8 cellular contexts compared by ENCODE assay signal in the genomic region with DNA sequence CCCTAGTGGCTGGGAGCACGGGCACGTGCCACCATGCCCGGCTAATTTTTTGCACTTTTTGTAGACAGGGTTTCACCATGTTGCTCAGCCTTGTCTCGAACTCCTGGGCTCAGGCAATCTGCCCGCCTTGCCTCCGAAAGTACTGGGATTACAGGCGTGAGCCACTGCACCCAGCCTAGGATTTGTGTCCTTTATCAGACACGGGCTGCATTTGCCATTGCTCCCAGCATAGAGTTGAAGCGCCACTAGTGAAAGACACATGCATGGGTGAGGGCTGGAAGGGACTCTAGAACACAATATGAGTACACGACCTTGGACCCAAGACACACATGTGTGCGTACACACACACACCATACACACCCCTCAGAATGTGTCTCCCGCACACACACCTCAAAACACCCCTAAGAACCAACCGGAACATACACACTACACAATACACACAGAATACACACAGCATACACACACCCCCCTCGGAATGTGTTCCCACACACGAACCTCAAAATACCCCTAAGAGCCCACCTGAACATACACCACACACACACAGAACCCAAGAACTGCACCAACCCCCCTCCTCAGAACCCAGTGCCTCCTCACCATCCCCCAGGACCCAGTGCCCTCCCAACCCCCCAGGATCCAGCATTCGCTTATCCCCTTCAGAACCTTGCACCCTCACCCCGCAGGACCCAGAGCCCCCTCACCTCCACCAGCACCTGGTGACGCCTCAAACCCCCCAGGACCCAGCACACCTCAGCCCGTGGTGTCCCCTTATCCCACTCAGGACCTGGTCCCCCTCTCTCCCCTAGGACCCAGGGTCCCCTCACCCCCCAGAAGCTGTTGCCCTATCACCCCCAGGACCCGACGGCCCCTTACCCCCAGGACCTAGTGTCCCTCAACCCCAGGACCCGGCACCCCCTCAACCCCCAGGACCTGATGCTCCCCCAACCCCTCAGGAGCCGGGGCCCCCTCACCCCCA. TPM values are rescaled to one million over a fixed set of nuclear protein-coding genes. Genes with fewer than 3 reads are reported as not detected.
DNase-seq lines count a peak whose midpoint lies in the region; ATAC-seq and TF ChIP-seq lines count a peak whose summit lies in the region.

No MANE protein-coding gene starts in this region.

- RAD21 ChIA-PET in HCT116 (lab: Charles Lee; ENCODE audit: low non-redundant PET in 1 of 2, low total read pairs in 2 of 2, uncharacterized antibody in 2 of 2, unreplicated experiment in 2 of 2): no interaction called here

- no peaks in the 10 kb centered on the region for H3K9me3 Mint-ChIP-seq in activated CD8-positive, alpha-beta T cell treated with anti-CD3 and anti-CD28 coated beads, Interleukin-2, amount 10 ng/mL, durations not matched to agents 7 days and 5 days (ENCODE audit: insufficient read depth)
- no peaks in the 10 kb centered on the region for H3K9me3 Mint-ChIP-seq in stimulated activated effector memory CD8-positive, alpha-beta T cell treated with anti-CD3 and anti-CD28 coated beads, Interleukin-12 subunit alpha, Interleukin-12 subunit beta, amount 100 ng/mL, for 72 hours

- no peak for DNase-seq in HCT116 (ENCODE audit: low read depth, low spot score)
- DNase-seq in activated CD8-positive, alpha-beta T cell treated with anti-CD3 and anti-CD28 coated beads, Interleukin-2, amount 10 ng/mL, durations not matched to agents 7 days and 5 days: no peak
- DNase-seq in stimulated activated effector memory CD8-positive, alpha-beta T cell treated with anti-CD3 and anti-CD28 coated beads, Interleukin-12 subunit alpha, Interleukin-12 subunit beta, amount 100 ng/mL, for 72 hours (ENCODE audit: low spot score in 2 of 2): no peak
- DNase-seq in posterior vena cava (ENCODE audit: low spot score): no peak
- no peak for DNase-seq in foreskin keratinocyte
- DNase-seq in HT-29 (ENCODE audit: low spot score): no peak

- TF ChIP-seq POLR2A in HCT116 (IDR thresholded peaks at IDR 0.05; ENCODE audit: borderline replicate concordance, extremely low read depth, insufficient read depth, insufficient read length): no peak

- ATAC-seq in HCT116 (no peak), HG03460 (IDR thresholded peaks at IDR 0.05; ENCODE audit: unreplicated experiment) (no peak), foreskin keratinocyte (no peak)
- ATAC-seq in activated CD8-positive, alpha-beta T cell treated with anti-CD3 and anti-CD28 coated beads, Interleukin-2, amount 10 ng/mL, durations not matched to agents 7 days and 5 days: no peak
- no peak for ATAC-seq in stimulated activated effector memory CD8-positive, alpha-beta T cell treated with anti-CD3 and anti-CD28 coated beads, Interleukin-12 subunit alpha, Interleukin-12 subunit beta, amount 100 ng/mL, for 72 hours

- H3K27me3 ChIP-seq in HCT116 (ENCODE audit: insufficient read depth, low read length) (no peaks in the 10 kb centered on the region), foreskin keratinocyte (no peaks in the 10 kb centered on the region)

- H3K4me1 Mint-ChIP-seq in activated CD8-positive, alpha-beta T cell treated with anti-CD3 and anti-CD28 coated beads, Interleukin-2, amount 10 ng/mL, durations not matched to agents 7 days and 5 days (ENCODE audit: low read depth): peaks cover 25% of the 10 kb centered on the region
- H3K4me1 Mint-ChIP-seq in stimulated activated effector memory CD8-positive, alpha-beta T cell treated with anti-CD3 and anti-CD28 coated beads, Interleukin-12 subunit alpha, Interleukin-12 subunit beta, amount 100 ng/mL, for 72 hours: peaks cover 50% of the 10 kb centered on the region

- no peak overlapping the region for H2AFZ ChIP-seq in HCT116 (ENCODE audit: low read depth, low read length, poor library complexity, severe bottlenecking)

- CTCF ChIA-PET in HCT116 (lab: Charles Lee): no interaction called here
- CTCF ChIA-PET in activated CD8-positive, alpha-beta T cell treated with anti-CD3 and anti-CD28 coated beads, Interleukin-2, amount 10 ng/mL, durations not matched to agents 7 days and 5 days (lab: Charles Lee): interaction anchor here (0.7 to 2.2 kb wide), 4 partner anchors 9 to 199 kb away, joined by 3 to 7 read pairs (median 5); no protein-coding TSS in a partner anchor

- TF ChIP-seq CTCF in HCT116 (IDR thresholded peaks at IDR 0.05 in 2 of 3, conservative IDR thresholded peaks at IDR 0.05 in 1 of 3; ENCODE audit: borderline replicate concordance in 1 of 3, insufficient read depth in 1 of 3, low read depth in 2 of 3, low read length in 2 of 3) (no peak), foreskin keratinocyte (conservative IDR thresholded peaks at IDR 0.05) (no peak)

- POLR2A ChIA-PET in HCT116 (lab: Charles Lee): no interaction called here
- POLR2A ChIA-PET in activated CD8-positive, alpha-beta T cell treated with anti-CD3 and anti-CD28 coated beads, Interleukin-2, amount 10 ng/mL, durations not matched to agents 7 days and 5 days (lab: Charles Lee): interaction anchor here (0.7 to 1.2 kb wide), 3 partner anchors 9 to 270 kb away, joined by 3 to 7 read pairs (median 3); no protein-coding TSS in a partner anchor

- no peaks in the 10 kb centered on the region for H3K36me3 ChIP-seq in HCT116 (ENCODE audit: control insufficient read depth in 1 of 2, insufficient read depth in 2 of 2, low read length in 2 of 2)

- H3K27ac ChIP-seq in HCT116 (ENCODE audit: low read depth, low read length) (peak overlapping the region; percentile 98), foreskin keratinocyte (no peak overlapping the region)

- H3K4me3 Mint-ChIP-seq in activated CD8-positive, alpha-beta T cell treated with anti-CD3 and anti-CD28 coated beads, Interleukin-2, amount 10 ng/mL, durations not matched to agents 7 days and 5 days: peak overlapping the region; percentile 76
- H3K4me3 Mint-ChIP-seq in stimulated activated effector memory CD8-positive, alpha-beta T cell treated with anti-CD3 and anti-CD28 coated beads, Interleukin-12 subunit alpha, Interleukin-12 subunit beta, amount 100 ng/mL, for 72 hours: peak overlapping the region; percentile 88

- peak overlapping the region; percentile 82 for H3K9ac ChIP-seq in HCT116 (ENCODE audit: low read length)

- H3K27ac Mint-ChIP-seq in activated CD8-positive, alpha-beta T cell treated with anti-CD3 and anti-CD28 coated beads, Interleukin-2, amount 10 ng/mL, durations not matched to agents 7 days and 5 days: peak overlapping the region; percentile 81
- H3K27ac Mint-ChIP-seq in stimulated activated effector memory CD8-positive, alpha-beta T cell treated with anti-CD3 and anti-CD28 coated beads, Interleukin-12 subunit alpha, Interleukin-12 subunit beta, amount 100 ng/mL, for 72 hours: peak overlapping the region; percentile 91

- peaks cover 47% of the 10 kb centered on the region for H3K79me2 ChIP-seq in HCT116 (ENCODE audit: insufficient read depth, low read length)

- H3K27me3 Mint-ChIP-seq in activated CD8-positive, alpha-beta T cell treated with anti-CD3 and anti-CD28 coated beads, Interleukin-2, amount 10 ng/mL, durations not matched to agents 7 days and 5 days (ENCODE audit: low read depth): no peaks in the 10 kb centered on the region

- H3K4me1 ChIP-seq in HCT116 (ENCODE audit: control insufficient read depth in 1 of 2, insufficient read depth in 2 of 2, low read length in 2 of 2): peaks cover 11 to 15% of the 10 kb centered on the region in 2 experiments; a peak in 3 of 4 replicates
- H3K4me1 ChIP-seq in foreskin keratinocyte: no peaks in the 10 kb centered on the region

- BruUV-seq in HCT116 (replicated peaks; lab: Mats Ljungman, UMichigan): no TSS peak

- peaks cover 11% of the 10 kb centered on the region for H3K36me3 Mint-ChIP-seq in activated CD8-positive, alpha-beta T cell treated with anti-CD3 and anti-CD28 coated beads, Interleukin-2, amount 10 ng/mL, durations not matched to agents 7 days and 5 days (ENCODE audit: low read depth)
- peaks cover 56% of the 10 kb centered on the region for H3K36me3 Mint-ChIP-seq in stimulated activated effector memory CD8-positive, alpha-beta T cell treated with anti-CD3 and anti-CD28 coated beads, Interleukin-12 subunit alpha, Interleukin-12 subunit beta, amount 100 ng/mL, for 72 hours

- no peaks in the 10 kb centered on the region for H3K9me2 ChIP-seq in HCT116 (ENCODE audit: insufficient read depth)

- intact Hi-C loops in HCT116 (cut with micrococcal nuclease) (no loop called here), posterior vena cava (cut with DNase I) (no loop called here)

- no peak for TF ChIP-seq RAD21 in HCT116 (IDR thresholded peaks at IDR 0.05; ENCODE audit: low read depth)

- H3K4me2 ChIP-seq in HCT116 (ENCODE audit: low read length): peak overlapping the region; percentile 82

- no peaks in the 10 kb centered on the region for H3K9me3 ChIP-seq in HCT116 (ENCODE audit: control insufficient read depth in 1 of 2, insufficient read depth in 1 of 2, low read depth in 1 of 2, low read length in 2 of 2)

- H4K20me1 ChIP-seq in HCT116 (ENCODE audit: insufficient read depth): no peaks in the 10 kb centered on the region

- H3K4me3 ChIP-seq in HCT116 (replicated peaks in 1 of 2; ENCODE audit: low read depth in 1 of 2, low read length in 2 of 2) (peak overlapping the region; percentile 81 to 86), iPS-11a (ENCODE audit: low read depth, low read length) (peak overlapping the region; percentile 67)

TF ChIP-seq in HCT116, 20 proteins besides CTCF, POLR2A, EP300 and RAD21:
- no peak for TF ChIP-seq POLR2AphosphoS5 (IDR thresholded peaks at IDR 0.05; ENCODE audit: low read depth, low read length)

RNA-seq across cellular contexts. Expression of gene TNIP2, which starts 1.0 kb away (rescaled TPM):
- total RNA-seq in HCT116 (2021; ENCODE audit: unreplicated experiment) (41.0 TPM), posterior vena cava (10 to 100 TPM; 25.4 to 29.2 TPM), foreskin keratinocyte (35.5 and 35.6 TPM in 2 replicates)
- 44.4 and 46.7 TPM in 2 replicates for polyA plus RNA-seq in HCT116 (2012)
- total RNA-seq in activated CD8-positive, alpha-beta T cell treated with anti-CD3 and anti-CD28 coated beads, Interleukin-2, amount 10 ng/mL, durations not matched to agents 7 days and 5 days: 10 to 100 TPM; 42.3 to 44.3 TPM
- 36.6 and 41.3 TPM in 2 replicates for polyA plus RNA-seq in foreskin keratinocyte
- total RNA-seq in HT-29 (2014; rRNA removed; shearing (Covaris generic)): 99.9 and 119 TPM in 2 replicates

RNA-seq across cellular contexts. Expression of gene SH3BP2, which starts 37.8 kb away (rescaled TPM):
- total RNA-seq in HCT116 (2021; ENCODE audit: unreplicated experiment) (52.8 TPM), posterior vena cava (10 to 100 TPM; 47.8 to 52.4 TPM), foreskin keratinocyte (12.5 and 15.7 TPM in 2 replicates)
- polyA plus RNA-seq in HCT116 (2012): 21.4 and 22.2 TPM in 2 replicates
- 10 to 100 TPM; 88.2 to 93.0 TPM for total RNA-seq in activated CD8-positive, alpha-beta T cell treated with anti-CD3 and anti-CD28 coated beads, Interleukin-2, amount 10 ng/mL, durations not matched to agents 7 days and 5 days
- polyA plus RNA-seq in foreskin keratinocyte: 8.3 and 10.8 TPM in 2 replicates
- total RNA-seq in HT-29 (2014; rRNA removed; shearing (Covaris generic)): 122 and 166 TPM in 2 replicates
